1 cellular context compared by ENCODE assay signal in the genomic region with DNA sequence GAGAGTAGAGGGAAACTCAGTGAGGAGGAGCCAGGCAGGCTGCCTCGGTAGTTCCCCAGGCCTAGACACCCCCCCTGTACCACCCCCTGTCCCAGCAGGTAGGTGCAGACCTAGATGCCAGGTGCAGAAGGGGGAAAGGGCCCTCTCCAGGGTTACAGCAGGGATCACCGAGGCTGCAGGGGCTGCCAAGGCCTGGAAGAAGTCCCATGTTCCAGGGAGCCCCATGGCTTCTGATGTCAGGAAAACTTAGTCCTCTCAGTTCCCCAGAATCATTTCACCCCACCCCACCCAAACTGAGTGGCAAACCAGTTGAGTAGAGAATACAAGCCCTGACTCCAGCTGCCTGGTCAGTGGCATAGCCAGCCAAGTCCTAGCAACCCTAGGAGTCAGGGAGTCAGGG.
TF ChIP-seq lines count a peak whose summit lies in the region.

No MANE protein-coding gene starts in this region.

TF ChIP-seq in HepG2, 621 proteins besides CTCF, POLR2A, EP300 and RAD21:
- TF ChIP-seq XBP1 (CRISPR knock-in tag; IDR thresholded peaks at IDR 0.05) = no peak
- no peak for TF ChIP-seq HOXA9 (CRISPR knock-in tag; IDR thresholded peaks at IDR 0.05; ENCODE audit: borderline replicate concordance)
- TF ChIP-seq SRSF9 (IDR thresholded peaks at IDR 0.05; ENCODE audit: borderline replicate concordance, insufficient read depth, low read depth, low read length, poor library complexity, severe bottlenecking) = no peak
- 0 out of 2 replicates have a peak, but pooled peaks have one; percentile 36 for TF ChIP-seq ZNF543 (CRISPR knock-in tag; IDR thresholded peaks at IDR 0.05)
